23 cellular contexts compared by ENCODE assay signal in the genomic region with DNA sequence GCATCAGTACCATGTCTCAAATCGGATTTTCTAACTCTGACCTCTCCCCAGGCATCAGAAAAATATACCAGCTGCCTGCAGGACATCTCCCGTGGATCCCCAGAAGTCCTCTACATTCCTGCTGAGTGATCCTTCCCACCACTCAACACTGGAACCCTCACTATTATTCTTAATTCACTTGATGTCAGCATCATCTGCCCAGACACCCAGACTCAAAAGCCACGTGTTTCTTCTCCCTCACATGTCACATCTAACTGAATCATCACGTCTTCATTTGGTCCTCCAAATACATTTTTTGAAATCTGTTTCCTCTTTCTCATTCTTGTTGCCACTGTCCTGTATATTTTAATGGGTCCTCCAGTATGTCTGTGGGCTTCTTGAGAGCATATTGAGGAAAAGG.
DNase-seq lines count a peak whose midpoint lies in the region; ATAC-seq and TF ChIP-seq lines count a peak whose summit lies in the region.
"Had no signal": no experiment of that assay in that cellular context is flagged by ENCODE, and none has a peak within 500 bp of the region (broad histone marks: within the 10 kb centered on the region; RNA-seq: fewer than 3 reads in every experiment).

No MANE protein-coding gene starts in this region.

- TF ChIP-seq EP300 in esophagus muscularis mucosa (IDR thresholded peaks at IDR 0.05), result no peak

- no peaks in the 10 kb centered on the region for H3K36me3 Mint-ChIP-seq in IgD-negative memory B cell
- H3K36me3 Mint-ChIP-seq: CD14-positive monocyte; CD8-positive, alpha-beta memory T cell had no signal

- peak overlapping the region in 2 of 3 donors; percentile 2 to 16 for H3K27ac Mint-ChIP-seq in IgD-negative memory B cell
- H3K27ac Mint-ChIP-seq: CD14-positive monocyte; CD4-positive, alpha-beta T cell had no signal

- no peak for TF ChIP-seq POLR2A in esophagus muscularis mucosa (IDR thresholded peaks at IDR 0.05; ENCODE audit: low read depth)

- H3K9me3 ChIP-seq in GM23248 (ENCODE audit: low read depth), result no peaks in the 10 kb centered on the region
- peaks cover 0 to 6% (median 0%) of the 10 kb centered on the region in 4 donors for H3K9me3 ChIP-seq in esophagus muscularis mucosa
- H3K9me3 ChIP-seq: A549; BE2C; BLaER1 treated with 17β-estradiol and CSF1 and Interleukin-3, amounts not matched to agents 10 nM and 100 nM had no signal

- in situ Hi-C loops in GM23248 (cut with MboI), result no loop called here

- H4K20me1 ChIP-seq in GM23248 (ENCODE audit: insufficient read depth), result no peaks in the 10 kb centered on the region
- H4K20me1 ChIP-seq: BLaER1 treated with 17β-estradiol and CSF1 and Interleukin-3, amounts not matched to agents 10 nM and 100 nM had no signal

- DNase-seq in GM23248 (peak; percentile 1), esophagus muscularis mucosa (ENCODE audit: extremely low spot score) (peak; percentile 66), retina (peak; percentile 61), SHP77 (lab: John Stamatoyannopoulos, UW) (no peak), occipital lobe (lab: John Stamatoyannopoulos, UW) (no peak)
- DNase-seq: 8988T; ACHN; AML-193; BE2C; CD4-positive, alpha-beta T cell; CD8-positive, alpha-beta memory T cell; DMS 273 treated with DMSO at 0.1 percent for 48 hours; DMS79; EL; GDM1; H7; HCEC 1CT had no signal

- H3K4me3 ChIP-seq in GM23248 (no peak overlapping the region), esophagus muscularis mucosa (no peak overlapping the region)
- H3K4me3 ChIP-seq: A549; BLaER1 treated with 17β-estradiol and CSF1 and Interleukin-3, amounts not matched to agents 10 nM and 100 nM; GM12878 had no signal

- H3K27me3 Mint-ChIP-seq in IgD-negative memory B cell, result peaks cover 6% of the 10 kb centered on the region

- no peak overlapping the region for H3K27ac ChIP-seq in GM23248
- H3K27ac ChIP-seq in esophagus muscularis mucosa (replicated peaks in 1 of 4), result no peak overlapping the region
- H3K27ac ChIP-seq: A549; BLaER1 treated with 17β-estradiol and CSF1 and Interleukin-3, amounts not matched to agents 10 nM and 100 nM had no signal

- intact Hi-C loops in esophagus muscularis mucosa (cut with DNase I), result no loop called here

- 35 to 36% methylated on average over 4 of the region's 4 CpGs for WGBS in GM23248 (ENCODE audit: low coverage in 1 of 2, low lambda C conversion rate in 2 of 2, missing lambda C conversion rate in 2 of 2), 2 experiments
- 49% methylated on average over 4 of the region's 4 CpGs for WGBS in esophagus muscularis mucosa

- H3K36me3 ChIP-seq in GM23248 (ENCODE audit: low read depth), result no peaks in the 10 kb centered on the region
- no peaks in the 10 kb centered on the region for H3K36me3 ChIP-seq in esophagus muscularis mucosa
- H3K36me3 ChIP-seq: BE2C; BLaER1 treated with 17β-estradiol and CSF1 and Interleukin-3, amounts not matched to agents 10 nM and 100 nM had no signal

- no peak overlapping the region for H3K4me2 ChIP-seq in GM23248 (ENCODE audit: unreplicated experiment)
- H3K4me2 ChIP-seq: A549; BLaER1 treated with 17β-estradiol and CSF1 and Interleukin-3, amounts not matched to agents 10 nM and 100 nM had no signal

- no peak overlapping the region for H2AFZ ChIP-seq in GM23248

- no peaks in the 10 kb centered on the region for H3K9me3 Mint-ChIP-seq in IgD-negative memory B cell
- H3K9me3 Mint-ChIP-seq: CD8-positive, alpha-beta memory T cell had no signal

- H3K4me1 ChIP-seq in GM23248 (ENCODE audit: insufficient read depth), result peaks cover 19% of the 10 kb centered on the region
- H3K4me1 ChIP-seq in esophagus muscularis mucosa, result no peaks in the 10 kb centered on the region
- H3K4me1 ChIP-seq: A549; BE2C; BLaER1 treated with 17β-estradiol and CSF1 and Interleukin-3, amounts not matched to agents 10 nM and 100 nM had no signal

- TF ChIP-seq CTCF in esophagus muscularis mucosa (IDR thresholded peaks at IDR 0.05), result no peak

- H3K9me2 ChIP-seq in GM23248 (ENCODE audit: insufficient read depth), result no peaks in the 10 kb centered on the region

- no peaks in the 10 kb centered on the region for H3K79me2 ChIP-seq in GM23248 (ENCODE audit: insufficient read depth)

- no peaks in the 10 kb centered on the region for H3K4me1 Mint-ChIP-seq in IgD-negative memory B cell
- H3K4me1 Mint-ChIP-seq: CD14-positive monocyte; CD8-positive, alpha-beta memory T cell had no signal

- H3F3A ChIP-seq in GM23248 (ENCODE audit: insufficient read depth), result 0 out of 2 replicates have a peak, but pooled peaks cover 4% of the 10 kb centered on the region

- no peak for ATAC-seq in GM18873 (IDR thresholded peaks at IDR 0.05; ENCODE audit: low FRiP score, unreplicated experiment)
- ATAC-seq: A549, GM12878 had no signal

- no peak overlapping the region for H3K9ac ChIP-seq in GM23248
- H3K9ac ChIP-seq: BLaER1 treated with 17β-estradiol and CSF1 and Interleukin-3, amounts not matched to agents 10 nM and 100 nM had no signal

- H3K27me3 ChIP-seq in GM23248 (replicated peaks; ENCODE audit: insufficient read depth), result 0 out of 2 replicates have a peak, but pooled peaks cover 5% of the 10 kb centered on the region
- no peaks in the 10 kb centered on the region for H3K27me3 ChIP-seq in esophagus muscularis mucosa
- H3K27me3 ChIP-seq: BE2C; BLaER1 treated with 17β-estradiol and CSF1 and Interleukin-3, amounts not matched to agents 10 nM and 100 nM had no signal

- H3K4me3 Mint-ChIP-seq in IgD-negative memory B cell, result no peak overlapping the region
- H3K4me3 Mint-ChIP-seq: CD14-positive monocyte; CD4-positive, alpha-beta T cell; CD8-positive, alpha-beta memory T cell had no signal

Comparison
In these comparisons a context has a peak if more than half of its experiments do, and no peak if none do; other contexts are left out.
1. DNase-seq: peak in GM23248 (single experiment), esophagus muscularis mucosa (single experiment) and retina (single experiment); none in SHP77 (0 of 2) and occipital lobe (single experiment).